37 cellular contexts compared by ENCODE assay signal in the genomic region with DNA sequence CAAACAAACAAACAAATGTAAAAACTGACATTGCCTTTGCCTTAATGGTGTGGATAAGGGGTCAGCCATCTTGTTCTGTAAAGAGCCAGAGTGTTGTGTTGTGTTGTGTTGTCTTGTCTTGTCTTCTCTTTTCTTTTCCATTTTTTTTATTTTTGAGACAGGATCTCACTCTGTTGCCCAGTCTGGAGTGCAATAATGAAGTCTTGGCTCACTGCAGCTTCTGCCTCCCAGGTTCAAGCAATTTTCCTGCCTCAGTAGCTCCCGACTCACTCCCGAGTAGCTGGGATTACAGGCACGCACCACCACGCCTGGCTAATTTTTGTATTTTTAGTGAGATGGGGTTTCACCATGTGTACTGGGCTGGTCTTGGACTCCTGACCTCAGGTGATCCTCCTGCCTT. TPM values are rescaled to one million over a fixed set of nuclear protein-coding genes. Genes with fewer than 3 reads are reported as not detected.
"Had no signal": no experiment of that assay in that cellular context is flagged by ENCODE, and none has a peak within 500 bp of the region (broad histone marks: within the 10 kb centered on the region; RNA-seq: fewer than 3 reads in every experiment).

No MANE protein-coding gene starts in this region.

- H3K4me3 ChIP-seq: MG63 had no signal

- H3K27me3 ChIP-seq: MG63 had no signal

- H3K9me3 ChIP-seq: MG63 had no signal

- DNase-seq: Karpas-422, Kasumi-1, MG63, MM.1S, MV-4-11, NCI-H1048, NCI-H1092, NCI-H1092 treated with DMSO at 0.1 percent for 48 hours, NCI-H1105, NCI-H1105 treated with DMSO at 0.1 percent for 48 hours, NCI-H1417, NCI-H1417 treated with DMSO at 0.1 percent for 48 hours, NCI-H1436, NCI-H1436 treated with DMSO at 0.1 percent for 48 hours, NCI-H146, NCI-H1694, NCI-H1694 treated with DMSO at 0.1 percent for 48 hours, NCI-H187, NCI-H187 treated with DMSO at 0.1 percent for 48 hours, NCI-H1930, NCI-H2029, NCI-H2029 treated with DMSO at 0.1 percent for 48 hours, NCI-H2081, NCI-H2081 treated with DMSO at 0.1 percent for 48 hours, NCI-H2171, NCI-H2171 treated with DMSO at 0.1 percent for 48 hours, NCI-H2227 treated with DMSO at 0.1 percent for 48 hours, NCI-H226, NCI-H345, NCI-H446, NCI-H446 treated with DMSO at 0.1 percent for 48 hours, NCI-H510A, NCI-H510A treated with DMSO at 0.1 percent for 48 hours, NCI-H524 had no signal

- H3K36me3 ChIP-seq: MG63 had no signal

RNA-seq across cellular contexts. Expression of gene TMPRSS9, which starts 39.5 kb away (rescaled TPM):
- total RNA-seq: LHCN-M2, M059J, MCF 10A had no signal
